Comparison of ENCODE assay signal across 17 cellular contexts in genomic region chr5:158933494-158934318, GRCh38.
DNase-seq lines count a peak whose midpoint lies in the region; ATAC-seq lines count a peak whose summit lies in the region.
"Had no signal": no experiment of that assay in that cellular context is flagged by ENCODE, and none has a peak within 500 bp of the region (broad histone marks: within the 10 kb centered on the region; RNA-seq: fewer than 3 reads in every experiment).

No MANE protein-coding gene starts in this region.

- H3K36me3 Mint-ChIP-seq in activated T-helper 17 cell treated with anti-CD3 and anti-CD28 coated beads, Interleukin-2, amount 50 U/mL, for 72 hours (ENCODE audit: low read depth): no peaks in the 10 kb centered on the region
- H3K36me3 Mint-ChIP-seq in stimulated activated effector memory CD8-positive, alpha-beta T cell treated with anti-CD3 and anti-CD28 coated beads, Interleukin-12 subunit alpha, Interleukin-12 subunit beta, amount 100 ng/mL, for 72 hours: no peaks in the 10 kb centered on the region

- H3K4me3 Mint-ChIP-seq in activated T-helper 17 cell treated with anti-CD3 and anti-CD28 coated beads, Interleukin-2, amount 50 U/mL, for 72 hours: no peak overlapping the region
- H3K4me3 Mint-ChIP-seq in stimulated activated effector memory CD8-positive, alpha-beta T cell treated with anti-CD3 and anti-CD28 coated beads, Interleukin-12 subunit alpha, Interleukin-12 subunit beta, amount 100 ng/mL, for 72 hours: no peak overlapping the region
- H3K4me3 Mint-ChIP-seq: T-helper 1 cell treated with Interleukin-12 subunit alpha and Interleukin-12 subunit beta and Interleukin-4 antibody, amounts not matched to agents 30 μg/mL and 1 μg/mL, for 36 hours had no signal

- no peak overlapping the region for H3K27ac Mint-ChIP-seq in activated T-helper 17 cell treated with anti-CD3 and anti-CD28 coated beads, Interleukin-2, amount 50 U/mL, for 72 hours
- H3K27ac Mint-ChIP-seq in stimulated activated effector memory CD8-positive, alpha-beta T cell treated with anti-CD3 and anti-CD28 coated beads, Interleukin-12 subunit alpha, Interleukin-12 subunit beta, amount 100 ng/mL, for 72 hours: no peak overlapping the region
- H3K27ac Mint-ChIP-seq: T-helper 1 cell treated with Interleukin-12 subunit alpha and Interleukin-12 subunit beta and Interleukin-4 antibody, amounts not matched to agents 30 μg/mL and 1 μg/mL, for 36 hours had no signal

- H3K27me3 Mint-ChIP-seq in activated T-helper 17 cell treated with anti-CD3 and anti-CD28 coated beads, Interleukin-2, amount 50 U/mL, for 72 hours: peaks cover 34% of the 10 kb centered on the region

- DNase-seq in stimulated activated effector memory CD8-positive, alpha-beta T cell treated with anti-CD3 and anti-CD28 coated beads, Interleukin-12 subunit alpha, Interleukin-12 subunit beta, amount 100 ng/mL, for 72 hours (ENCODE audit: low spot score in 2 of 2): no peak
- no peak for DNase-seq in SK-N-DZ (ENCODE audit: low spot score)
- DNase-seq: ACHN, DMS79, MM.1S, NCI-H1105, NCI-H1694 treated with DMSO at 0.1 percent for 48 hours, NCI-H2107, NCI-H2227 treated with DMSO at 0.1 percent for 48 hours, NCI-H510A treated with DMSO at 0.1 percent for 48 hours had no signal

- peak; percentile 72 for ATAC-seq in GM18868 (IDR thresholded peaks at IDR 0.05; ENCODE audit: unreplicated experiment)
- peak; percentile 55 for ATAC-seq in HG03432 (IDR thresholded peaks at IDR 0.05; ENCODE audit: unreplicated experiment)
- ATAC-seq in activated T-helper 17 cell treated with anti-CD3 and anti-CD28 coated beads, Interleukin-2, amount 50 U/mL, for 72 hours (replicated peaks): peak; percentile 82
- peak; percentile 81 for ATAC-seq in stimulated activated effector memory CD8-positive, alpha-beta T cell treated with anti-CD3 and anti-CD28 coated beads, Interleukin-12 subunit alpha, Interleukin-12 subunit beta, amount 100 ng/mL, for 72 hours
- ATAC-seq in GM19463 (IDR thresholded peaks at IDR 0.05; ENCODE audit: unreplicated experiment): no peak
- ATAC-seq in HG02623 (IDR thresholded peaks at IDR 0.05; ENCODE audit: unreplicated experiment): no peak
- no peak for ATAC-seq in HG03354 (IDR thresholded peaks at IDR 0.05; ENCODE audit: poor library complexity, severe bottlenecking, unreplicated experiment)

- no peaks in the 10 kb centered on the region for H3K9me3 Mint-ChIP-seq in activated T-helper 17 cell treated with anti-CD3 and anti-CD28 coated beads, Interleukin-2, amount 50 U/mL, for 72 hours
- no peaks in the 10 kb centered on the region for H3K9me3 Mint-ChIP-seq in stimulated activated effector memory CD8-positive, alpha-beta T cell treated with anti-CD3 and anti-CD28 coated beads, Interleukin-12 subunit alpha, Interleukin-12 subunit beta, amount 100 ng/mL, for 72 hours
- H3K9me3 Mint-ChIP-seq: T-helper 1 cell treated with Interleukin-12 subunit alpha and Interleukin-12 subunit beta and Interleukin-4 antibody, amounts not matched to agents 30 μg/mL and 1 μg/mL, for 36 hours had no signal

- no peaks in the 10 kb centered on the region for H3K4me1 Mint-ChIP-seq in activated T-helper 17 cell treated with anti-CD3 and anti-CD28 coated beads, Interleukin-2, amount 50 U/mL, for 72 hours
- no peaks in the 10 kb centered on the region for H3K4me1 Mint-ChIP-seq in stimulated activated effector memory CD8-positive, alpha-beta T cell treated with anti-CD3 and anti-CD28 coated beads, Interleukin-12 subunit alpha, Interleukin-12 subunit beta, amount 100 ng/mL, for 72 hours

Comparison
In these comparisons a context has a peak if more than half of its experiments do, and no peak if none do; other contexts are left out.
1. ATAC-seq: peak in GM18868 (single experiment), HG03432 (single experiment), activated T-helper 17 cell treated with anti-CD3 and anti-CD28 coated beads, Interleukin-2, amount 50 U/mL, for 72 hours (single experiment) and stimulated activated effector memory CD8-positive, alpha-beta T cell treated with anti-CD3 and anti-CD28 coated beads, Interleukin-12 subunit alpha, Interleukin-12 subunit beta, amount 100 ng/mL, for 72 hours (single experiment); none in GM19463 (single experiment), HG02623 (single experiment) and HG03354 (single experiment).